Comparison of ENCODE assay signal across 16 cellular contexts in the genomic region with DNA sequence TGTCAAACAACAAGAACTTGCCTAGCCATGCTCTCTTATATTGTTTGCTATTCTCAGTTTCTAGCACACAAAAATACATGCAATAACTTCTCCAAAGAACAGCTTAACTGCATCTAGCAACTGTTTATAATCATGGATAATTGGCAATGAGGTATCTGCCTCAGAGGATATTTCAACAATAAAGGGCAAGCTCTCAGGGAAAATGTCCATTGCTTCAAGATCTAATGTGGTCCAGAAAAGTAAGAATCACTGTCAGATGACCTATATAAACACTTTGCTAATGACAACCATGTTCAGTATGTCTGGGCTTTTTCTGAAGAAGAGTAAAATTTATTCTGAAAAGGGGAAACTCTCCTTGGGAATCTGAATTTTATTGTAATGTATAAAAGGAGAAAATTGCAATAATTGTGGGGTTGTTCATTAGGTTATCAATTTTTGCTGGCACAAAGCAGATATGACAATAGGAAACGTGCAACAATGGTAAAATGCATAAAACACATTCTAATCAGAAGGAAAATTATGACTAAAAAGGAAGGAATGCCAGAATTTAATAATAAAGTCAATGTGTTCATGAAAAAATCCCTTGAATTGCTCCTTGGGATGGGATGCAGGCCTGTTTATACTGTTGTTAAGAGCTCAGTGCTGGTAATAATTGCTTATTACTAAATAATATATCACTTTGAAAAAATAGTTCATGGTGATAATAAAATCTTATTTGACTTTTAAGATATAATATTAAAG.
"Had no signal": no experiment of that assay in that cellular context is flagged by ENCODE, and none has a peak within 500 bp of the region (broad histone marks: within the 10 kb centered on the region; RNA-seq: fewer than 3 reads in every experiment).

No MANE protein-coding gene starts in this region.

- H3K9me3 Mint-ChIP-seq: activated T-cell treated with anti-CD3 and anti-CD28 coated beads, Interleukin-2, amount 50 U/mL, for 72 hours had no signal

- H3K27ac ChIP-seq: psoas muscle, right lobe of liver, stomach, testis, upper lobe of right lung had no signal

- ATAC-seq: activated CD8-positive, alpha-beta T cell treated with anti-CD3 and anti-CD28 coated beads, Interleukin-2, amount 10 ng/mL, durations not matched to agents 7 days and 5 days; activated T-cell treated with anti-CD3 and anti-CD28 coated beads, Interleukin-2, amount 50 U/mL, for 72 hours; psoas muscle; right lobe of liver; upper lobe of right lung had no signal

- H3K27me3 Mint-ChIP-seq: activated naive CD8-positive, alpha-beta T cell treated with anti-CD3 and anti-CD28 coated beads, Interleukin-2, amount 10 ng/mL, durations not matched to agents 7 days and 5 days had no signal

- DNase-seq: activated CD4-positive, alpha-beta T cell treated with anti-CD3 and anti-CD28 coated beads for 4 hours; activated CD8-positive, alpha-beta memory T cell treated with anti-CD3 and anti-CD28 coated beads, Interleukin-2, amount 50 U/mL, for 48 hours; activated CD8-positive, alpha-beta T cell treated with anti-CD3 and anti-CD28 coated beads, Interleukin-2, amount 10 ng/mL, durations not matched to agents 7 days and 5 days; activated naive CD8-positive, alpha-beta T cell treated with anti-CD3 and anti-CD28 coated beads, Interleukin-2, amount 10 ng/mL, durations not matched to agents 7 days and 5 days; activated T-cell treated with anti-CD3 and anti-CD28 coated beads, Interleukin-2, amount 50 U/mL, for 72 hours; anterior cingulate cortex; cerebellar nuclear complex; erythroblast; nephron progenitor cell; psoas muscle; right lobe of liver; stimulated activated CD4-positive, alpha-beta T cell treated with anti-CD3 and anti-CD28 coated beads, Interleukin-1b, Interleukin-23, amount 100 ng/mL, for 48 hours; stomach; T-helper 2 cell; testis; upper lobe of right lung had no signal

- H3K4me1 Mint-ChIP-seq: activated naive CD8-positive, alpha-beta T cell treated with anti-CD3 and anti-CD28 coated beads, Interleukin-2, amount 10 ng/mL, durations not matched to agents 7 days and 5 days had no signal

- H3K4me3 ChIP-seq: psoas muscle, right lobe of liver, stomach, testis, upper lobe of right lung had no signal

- H3K27me3 ChIP-seq: right lobe of liver, stomach, testis, upper lobe of right lung had no signal

- H3K9me3 ChIP-seq: psoas muscle, right lobe of liver, stomach, testis, upper lobe of right lung had no signal

- H3K4me1 ChIP-seq: psoas muscle, right lobe of liver, stomach, testis, upper lobe of right lung had no signal

- H3K27ac Mint-ChIP-seq: activated CD8-positive, alpha-beta T cell treated with anti-CD3 and anti-CD28 coated beads, Interleukin-2, amount 10 ng/mL, durations not matched to agents 7 days and 5 days; activated naive CD8-positive, alpha-beta T cell treated with anti-CD3 and anti-CD28 coated beads, Interleukin-2, amount 10 ng/mL, durations not matched to agents 7 days and 5 days; activated T-cell treated with anti-CD3 and anti-CD28 coated beads, Interleukin-2, amount 50 U/mL, for 72 hours; nephron progenitor cell had no signal

- H3K4me3 Mint-ChIP-seq: activated CD8-positive, alpha-beta T cell treated with anti-CD3 and anti-CD28 coated beads, Interleukin-2, amount 10 ng/mL, durations not matched to agents 7 days and 5 days; activated naive CD8-positive, alpha-beta T cell treated with anti-CD3 and anti-CD28 coated beads, Interleukin-2, amount 10 ng/mL, durations not matched to agents 7 days and 5 days; activated T-cell treated with anti-CD3 and anti-CD28 coated beads, Interleukin-2, amount 50 U/mL, for 72 hours; nephron progenitor cell had no signal
